Comparison of ENCODE assay signal across 11 cellular contexts in genomic region chr2:169775765-169776482, GRCh38. TPM values are rescaled to one million over a fixed set of nuclear protein-coding genes. Genes with fewer than 3 reads are reported as not detected.
DNase-seq lines count a peak whose midpoint lies in the region; ATAC-seq and TF ChIP-seq lines count a peak whose summit lies in the region.
"Had no signal": no experiment of that assay in that cellular context is flagged by ENCODE, and none has a peak within 500 bp of the region (broad histone marks: within the 10 kb centered on the region; RNA-seq: fewer than 3 reads in every experiment).

No MANE protein-coding gene starts in this region.

- TF ChIP-seq CTCF in PC-3 (conservative IDR thresholded peaks at IDR 0.05; ENCODE audit: low read depth, low read length) (no peak), epithelial cell of esophagus (IDR thresholded peaks at IDR 0.05; ENCODE audit: insufficient read depth, low read depth, low read length, missing control alignments) (no peak), smooth muscle cell (IDR thresholded peaks at IDR 0.05; ENCODE audit: borderline replicate concordance, insufficient read depth, poor library complexity, severe bottlenecking) (no peak)

- H3K27me3 ChIP-seq in PC-3 (ENCODE audit: low read length) (no peaks in the 10 kb centered on the region), smooth muscle cell (ENCODE audit: low read depth) (no peaks in the 10 kb centered on the region)

- ATAC-seq in PC-3 (no peak), HG02973 (IDR thresholded peaks at IDR 0.05; ENCODE audit: unreplicated experiment) (no peak)
- ATAC-seq: activated T-cell treated with anti-CD3 and anti-CD28 coated beads, Interleukin-2, amount 50 U/mL, for 72 hours; effector memory CD8-positive, alpha-beta T cell; left colon had no signal

- H3K9me3 ChIP-seq in PC-3 (ENCODE audit: low read length) (no peaks in the 10 kb centered on the region), smooth muscle cell (replicated peaks; ENCODE audit: low read depth) (no peaks in the 10 kb centered on the region)
- H3K9me3 ChIP-seq: HAP-1 had no signal

- H4K20me1 ChIP-seq in PC-3 (ENCODE audit: low read length) (no peaks in the 10 kb centered on the region), smooth muscle cell (ENCODE audit: low read depth) (no peaks in the 10 kb centered on the region)

- peak; percentile 15 for DNase-seq in PC-3
- DNase-seq in epithelial cell of esophagus (ENCODE audit: low read depth), result peak; percentile 23
- DNase-seq in smooth muscle cell (lab: John Stamatoyannopoulos, UW; ENCODE audit: unreplicated experiment), result no peak
- no peak for DNase-seq in activated CD4-positive, alpha-beta T cell treated with anti-CD3 and anti-CD28 coated beads, Interleukin-2, amount 50 U/mL, for 4 hours
- DNase-seq: activated T-cell treated with anti-CD3 and anti-CD28 coated beads, Interleukin-2, amount 50 U/mL, for 72 hours; effector memory CD8-positive, alpha-beta T cell; left colon; NCI-H1092 treated with DMSO at 0.1 percent for 48 hours; T1000 had no signal

- no TSS peak for BruUV-seq in PC-3 (replicated peaks; lab: Mats Ljungman, UMichigan)

- H3K9me2 ChIP-seq in PC-3 (replicated peaks; ENCODE audit: low read length), result no peaks in the 10 kb centered on the region

- no peaks in the 10 kb centered on the region for H3K79me2 ChIP-seq in PC-3 (ENCODE audit: low read length)
- H3K79me2 ChIP-seq in smooth muscle cell (ENCODE audit: low read depth), result no peaks in the 10 kb centered on the region

- no peaks in the 10 kb centered on the region for H3K36me3 ChIP-seq in PC-3 (ENCODE audit: low read depth, low read length)
- H3K36me3 ChIP-seq in smooth muscle cell (ENCODE audit: low read depth), result no peaks in the 10 kb centered on the region
- H3K36me3 ChIP-seq: HAP-1 had no signal

- H3K27ac ChIP-seq in PC-3 (ENCODE audit: low read length), result no peak overlapping the region
- H3K27ac ChIP-seq in smooth muscle cell (ENCODE audit: low read depth), result no peak overlapping the region

- 20% methylated on average over 3 of the region's 3 CpGs for WGBS in smooth muscle cell (ENCODE audit: low lambda C conversion rate)

- CTCF ChIA-PET in PC-3 (lab: Charles Lee), result no interaction called here

- H3K4me1 ChIP-seq in PC-3 (ENCODE audit: insufficient read depth, low read length), result no peaks in the 10 kb centered on the region
- no peaks in the 10 kb centered on the region for H3K4me1 ChIP-seq in smooth muscle cell (ENCODE audit: low read depth)

- POLR2A ChIA-PET in PC-3 (lab: Charles Lee; ENCODE audit: unreplicated experiment), result no interaction called here

- H3K4me3 ChIP-seq in PC-3 (ENCODE audit: low read length), result no peak overlapping the region
- no peak overlapping the region for H3K4me3 ChIP-seq in epithelial cell of esophagus (ENCODE audit: low read length)
- no peak overlapping the region for H3K4me3 ChIP-seq in smooth muscle cell
- H3K4me3 ChIP-seq: HAP-1 had no signal

- H3F3A ChIP-seq in PC-3 (ENCODE audit: low read length, unreplicated experiment), result no peaks in the 10 kb centered on the region
- H3F3A ChIP-seq in smooth muscle cell (ENCODE audit: low read depth), result no peaks in the 10 kb centered on the region

- H2AFZ ChIP-seq in PC-3 (ENCODE audit: low read length) (peak overlapping the region; percentile 65), smooth muscle cell (ENCODE audit: low read depth) (peak overlapping the region; percentile 62)

- H3K4me2 ChIP-seq in PC-3 (ENCODE audit: low read length) (no peak overlapping the region), smooth muscle cell (no peak overlapping the region)

- no peak overlapping the region for H3K9ac ChIP-seq in PC-3 (ENCODE audit: low read length)
- no peak overlapping the region for H3K9ac ChIP-seq in smooth muscle cell (ENCODE audit: low read depth)

- intact Hi-C loops in PC-3 (cut with micrococcal nuclease), result no loop called here

RNA-seq across cellular contexts. Expression of gene SSB, which starts 22.7 kb away (rescaled TPM):
- total RNA-seq in PC-3 (2014; rRNA removed) (108 and 109 TPM in 2 replicates), smooth muscle cell (95.8 and 99.1 TPM in 2 replicates)
- 91.5 and 132 TPM in 2 replicates for polyA plus RNA-seq in smooth muscle cell

RNA-seq across cellular contexts. Expression of gene KLHL23, which starts 42.3 kb away (rescaled TPM):
- total RNA-seq in PC-3 (2014; rRNA removed), result 13.6 and 15.3 TPM in 2 replicates
- total RNA-seq in smooth muscle cell, result 1.1 and 2.9 TPM in 2 replicates
- polyA plus RNA-seq in smooth muscle cell, result 1.2 and 2.3 TPM in 2 replicates

RNA-seq across cellular contexts. Expression of gene METTL5, which starts 48.8 kb away (rescaled TPM):
- 61.1 and 62.0 TPM in 2 replicates for total RNA-seq in PC-3 (2014; rRNA removed)
- total RNA-seq in smooth muscle cell, result 72.5 and 84.0 TPM in 2 replicates
- polyA plus RNA-seq in smooth muscle cell, result 79.8 and 80.5 TPM in 2 replicates

RNA-seq across cellular contexts. Expression of gene UBR3, which starts 51.3 kb away (rescaled TPM):
- 29.3 and 30.9 TPM in 2 replicates for total RNA-seq in PC-3 (2014; rRNA removed)
- 28.5 and 35.1 TPM in 2 replicates for total RNA-seq in smooth muscle cell
- polyA plus RNA-seq in smooth muscle cell, result 7.0 and 7.6 TPM in 2 replicates

Comparison
In these comparisons a context has a peak if more than half of its experiments do, and no peak if none do; other contexts are left out.
1. DNase-seq: peak in PC-3 (single experiment) and epithelial cell of esophagus (single experiment); none in smooth muscle cell (single experiment) and activated CD4-positive, alpha-beta T cell treated with anti-CD3 and anti-CD28 coated beads, Interleukin-2, amount 50 U/mL, for 4 hours (0 of 2).